ENCODE assay signal across 10 cellular contexts in the genomic region with DNA sequence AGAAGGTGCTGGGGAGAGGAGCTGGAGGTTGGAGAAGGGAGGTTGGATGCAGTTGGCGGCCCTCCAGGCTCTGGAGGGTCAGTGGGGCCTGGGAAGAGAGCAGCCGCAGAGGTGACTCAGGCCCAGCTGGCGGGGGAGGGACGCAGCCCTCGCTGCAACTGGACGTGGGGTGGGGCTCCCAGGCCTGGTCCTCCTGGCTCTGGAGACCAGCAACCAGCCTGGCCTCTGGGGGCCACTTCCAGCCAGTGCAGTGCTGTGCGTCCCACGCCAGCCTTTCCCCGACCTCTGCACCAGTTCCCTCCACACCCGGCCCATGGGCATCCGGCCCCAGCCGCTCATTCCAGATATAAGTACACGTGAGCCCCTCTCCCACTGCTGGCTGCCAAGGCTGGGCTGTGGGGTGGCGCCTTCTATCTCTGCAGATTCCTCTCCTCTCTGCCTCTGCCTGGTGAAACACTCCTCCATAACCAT. TPM values are rescaled to one million over a fixed set of nuclear protein-coding genes. Genes with fewer than 3 reads are reported as not detected.
DNase-seq lines count a peak whose midpoint lies in the region; TF ChIP-seq lines count a peak whose summit lies in the region.
"Had no signal": no experiment of that assay in that cellular context is flagged by ENCODE, and none has a peak within 500 bp of the region (broad histone marks: within the 10 kb centered on the region; RNA-seq: fewer than 3 reads in every experiment).

No MANE protein-coding gene starts in this region.

- peak overlapping the region; percentile 48 for H2BK5ac ChIP-seq in neuronal stem cell (ENCODE audit: low read length)

- no peaks in the 10 kb centered on the region for H3K36me3 ChIP-seq in PC-9 (ENCODE audit: low read depth)
- no peaks in the 10 kb centered on the region for H3K36me3 ChIP-seq in neuronal stem cell (replicated peaks in 1 of 2; ENCODE audit: control insufficient read depth in 2 of 2, insufficient read depth in 2 of 2, low read length in 2 of 2)
- H3K36me3 ChIP-seq in WERI-Rb-1: no peaks in the 10 kb centered on the region

- no peaks in the 10 kb centered on the region for H4K20me1 ChIP-seq in PC-9 (ENCODE audit: insufficient read depth)

- intact Hi-C loops in PC-9 (cut with micrococcal nuclease; ENCODE audit: unreplicated experiment): loop anchor here (2.0 kb wide), 1 partner anchor 48 kb away; no protein-coding TSS in a partner anchor

- no peak overlapping the region for H3K4me3 ChIP-seq in PC-9
- H3K4me3 ChIP-seq in neuronal stem cell (ENCODE audit: low read length in 2 of 2): no peak overlapping the region
- no peak overlapping the region for H3K4me3 ChIP-seq in WERI-Rb-1 (ENCODE audit: low read depth, low read length)

- H3K4me1 ChIP-seq in PC-9 (replicated peaks; ENCODE audit: insufficient read depth) (peaks cover 40% of the 10 kb centered on the region), neuronal stem cell (ENCODE audit: control insufficient read depth in 2 of 2, insufficient read depth in 1 of 2, low read depth in 1 of 2, low read length in 2 of 2) (peaks cover 0 to 24% of the 10 kb centered on the region in 2 donors)

- BruUV-seq in PC-9 (replicated peaks; lab: Mats Ljungman, UMichigan): no TSS peak

- no peak overlapping the region for H3K9ac ChIP-seq in neuronal stem cell (ENCODE audit: low read depth, low read length, poor library complexity)

- peaks cover 16% of the 10 kb centered on the region for H3F3A ChIP-seq in PC-9 (ENCODE audit: insufficient read depth, low read depth)

- no peaks in the 10 kb centered on the region for H3K27me3 ChIP-seq in PC-9 (ENCODE audit: insufficient read depth, low read depth)
- H3K27me3 ChIP-seq in neuronal stem cell (ENCODE audit: control insufficient read depth in 3 of 3, insufficient read depth in 3 of 3, low read depth in 1 of 3, low read length in 3 of 3): peaks cover 0 to 13% (median 0%) of the 10 kb centered on the region in 3 experiments
- no peaks in the 10 kb centered on the region for H3K27me3 ChIP-seq in WERI-Rb-1 (ENCODE audit: insufficient read depth, low read depth, severe bottlenecking)

- CTCF ChIA-PET in PC-9 (lab: Charles Lee): interaction anchor here (1.5 kb wide), 1 partner anchor 19 kb away, joined by 3 read pairs; no protein-coding TSS in a partner anchor

- H3K79me2 ChIP-seq in PC-9 (ENCODE audit: low read depth): no peaks in the 10 kb centered on the region

- no CpG with 5 or more reads among the region's 14 CpGs for WGBS in neuronal stem cell (ENCODE audit: extremely low coverage in 2 of 2, insufficient read length in 2 of 2, insufficient replicate concordance in 1 of 2), 2 donors

- peak; percentile 82 for DNase-seq in AG08395 (ENCODE audit: low spot score)
- peak; percentile 66 to 87 for DNase-seq in PC-9
- DNase-seq in fibroblast of peridontal ligament (ENCODE audit: extremely low read depth): peak; percentile 83
- DNase-seq in neuronal stem cell (ENCODE audit: low spot score): no peak
- DNase-seq in activated CD4-positive, alpha-beta T cell treated with anti-CD3 and anti-CD28 coated beads for 4 hours: no peak
- DNase-seq in activated CD8-positive, alpha-beta memory T cell treated with anti-CD3 and anti-CD28 coated beads for 24 hours: no peak
- DNase-seq in WERI-Rb-1: no peak
- DNase-seq in NCI-H510A treated with DMSO at 0.1 percent for 48 hours (lab: John Stamatoyannopoulos, UW): no peak
- DNase-seq: activated T-cell treated with anti-CD3 and anti-CD28 coated beads, Interleukin-2, amount 50 U/mL, for 1 hour; CD4-positive, CD25-positive, alpha-beta regulatory T cell had no signal

- POLR2A ChIA-PET in PC-9 (lab: Charles Lee; ENCODE audit: unreplicated experiment): interaction anchor here (1.3 kb wide), 1 partner anchor 20 kb away, joined by 8 read pairs; no protein-coding TSS in a partner anchor

- H2BK15ac ChIP-seq in neuronal stem cell (ENCODE audit: low read length): peak overlapping the region; percentile 89

- no peak for TF ChIP-seq CTCF in PC-9 (conservative IDR thresholded peaks at IDR 0.05)
- TF ChIP-seq CTCF in WERI-Rb-1 (IDR thresholded peaks at IDR 0.05; ENCODE audit: low read depth, low read length): no peak

- H2BK12ac ChIP-seq in neuronal stem cell (ENCODE audit: low read length): peak overlapping the region; percentile 94

- H2BK120ac ChIP-seq in neuronal stem cell (ENCODE audit: low read depth, low read length): no peak overlapping the region

- peak overlapping the region; percentile 90 for H2AK5ac ChIP-seq in neuronal stem cell (ENCODE audit: low read depth, low read length)

- peak overlapping the region; percentile 89 for H3K18ac ChIP-seq in neuronal stem cell (ENCODE audit: low read length)

- H3K4me2 ChIP-seq in PC-9 (peak overlapping the region; percentile 42), neuronal stem cell (ENCODE audit: insufficient read depth, low read length, poor library complexity, severe bottlenecking) (no peak overlapping the region)

- H3K9me2 ChIP-seq in PC-9 (ENCODE audit: insufficient read depth): no peaks in the 10 kb centered on the region

- H3K79me1 ChIP-seq in neuronal stem cell (ENCODE audit: low read depth, low read length): peaks cover 2% of the 10 kb centered on the region

- no peak overlapping the region for H4K91ac ChIP-seq in neuronal stem cell (ENCODE audit: low read depth, low read length, poor library complexity)

- no peak overlapping the region for H3K4ac ChIP-seq in neuronal stem cell (ENCODE audit: low read length)

- no peak overlapping the region for H2AFZ ChIP-seq in PC-9
- no peak overlapping the region for H2AFZ ChIP-seq in neuronal stem cell (ENCODE audit: low read length)

- no peak overlapping the region for H4K8ac ChIP-seq in neuronal stem cell (ENCODE audit: low read depth, low read length)

- H3K23ac ChIP-seq in neuronal stem cell (ENCODE audit: low read depth, low read length, poor library complexity): peak overlapping the region; percentile 91

- H3K27ac ChIP-seq in PC-9: peak overlapping the region; percentile 53
- H3K27ac ChIP-seq in neuronal stem cell (replicated peaks; ENCODE audit: low read length): no peak overlapping the region
- H3K27ac ChIP-seq in WERI-Rb-1: no peak overlapping the region

- H3K9me3 ChIP-seq in PC-9 (ENCODE audit: insufficient read depth, low read depth) (no peaks in the 10 kb centered on the region), neuronal stem cell (replicated peaks in 1 of 2; ENCODE audit: control insufficient read depth in 2 of 2, insufficient read depth in 1 of 2, low read depth in 1 of 2, low read length in 2 of 2) (no peaks in the 10 kb centered on the region), WERI-Rb-1 (ENCODE audit: severe bottlenecking) (no peaks in the 10 kb centered on the region)

- H3K14ac ChIP-seq in neuronal stem cell (ENCODE audit: low read length): peak overlapping the region; percentile 82

RNA-seq across cellular contexts. Expression of gene COL18A1, which starts 38.0 kb away (rescaled TPM):
- 82.4 and 106 TPM in 2 replicates for total RNA-seq in PC-9 (2021)
- 42.5 TPM for polyA plus RNA-seq in neuronal stem cell (2013, experiment 1 of 2)
- 42.1 TPM for polyA plus RNA-seq in neuronal stem cell (2013, experiment 2 of 2)

Comparison
In these comparisons a context has a peak if more than half of its experiments do, and no peak if none do; other contexts are left out.
1. DNase-seq: peak in AG08395 (single experiment), PC-9 (2 of 2) and fibroblast of peridontal ligament (single experiment); none in neuronal stem cell (single experiment), activated CD4-positive, alpha-beta T cell treated with anti-CD3 and anti-CD28 coated beads for 4 hours (0 of 2), activated CD8-positive, alpha-beta memory T cell treated with anti-CD3 and anti-CD28 coated beads for 24 hours (single experiment), WERI-Rb-1 (single experiment) and NCI-H510A treated with DMSO at 0.1 percent for 48 hours (single experiment).